In the genomic region with DNA sequence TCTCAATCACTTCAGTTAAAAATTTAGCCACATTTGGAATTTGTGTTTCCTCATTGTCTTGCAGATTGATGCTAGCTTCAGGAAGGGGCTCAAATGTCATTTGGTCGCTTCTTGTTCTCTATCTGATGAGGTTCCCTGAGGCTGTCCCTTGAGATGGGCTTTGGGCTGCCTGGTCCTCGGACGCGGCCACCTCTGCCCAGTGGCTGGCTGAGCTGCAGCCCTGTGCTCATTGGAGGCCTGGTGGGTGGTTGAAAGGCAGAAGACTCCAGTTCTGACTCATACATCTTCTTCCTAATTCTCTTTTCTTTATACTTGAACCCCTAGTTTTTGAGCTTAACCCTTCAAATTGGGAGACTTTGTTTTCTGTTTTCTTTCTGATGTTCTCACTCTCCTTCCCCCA, we compare ENCODE assay signal across 8 cellular contexts.
"Had no signal": no experiment of that assay in that cellular context is flagged by ENCODE, and none has a peak within 500 bp of the region (broad histone marks: within the 10 kb centered on the region; RNA-seq: fewer than 3 reads in every experiment).

No MANE protein-coding gene starts in this region.

- H3K4me1 ChIP-seq: HAP-1 had no signal

- H3K9me3 ChIP-seq: HAP-1 had no signal

- H3K27ac ChIP-seq: GM23248 had no signal

- DNase-seq: GM23248, GOT3, H7, H9, HCEC 1CT, HFFc6 had no signal

- H3K4me3 ChIP-seq: GM23248, GM23338, HAP-1 had no signal

- H3K36me3 ChIP-seq: HAP-1 had no signal
